Comparison of ENCODE assay signal across 27 cellular contexts in the genomic region with DNA sequence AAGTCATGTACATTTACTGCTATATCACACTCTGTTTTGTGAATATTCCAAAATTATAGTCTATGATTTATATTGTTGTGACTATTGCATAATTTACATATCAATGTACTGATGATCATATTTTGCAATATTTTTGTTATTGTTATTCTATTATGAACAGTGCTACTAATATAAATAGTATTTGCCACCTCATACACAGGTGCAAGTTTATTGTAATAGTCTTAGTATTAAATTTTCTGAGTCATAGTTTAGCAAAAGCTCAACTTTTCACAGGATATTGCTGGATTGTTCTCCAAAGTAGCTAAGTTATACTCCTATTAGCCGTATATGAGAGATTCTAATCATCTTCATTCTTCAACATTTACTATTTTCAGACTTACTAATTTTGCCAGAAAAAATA.
"Had no signal": no experiment of that assay in that cellular context is flagged by ENCODE, and none has a peak within 500 bp of the region (broad histone marks: within the 10 kb centered on the region; RNA-seq: fewer than 3 reads in every experiment).

No MANE protein-coding gene starts in this region.

- FAIRE-seq: pancreas had no signal

- H3K4me3 ChIP-seq: hepatocyte, left lung, lower lobe of right lung, pancreas, prostate gland, skin epidermis, stomach, testis, thyroid gland, transverse colon, upper lobe of left lung, vagina had no signal

- ATAC-seq: left colon; left lung; lower lobe of right lung; natural killer cell treated with Interleukin-12 subunit alpha and Interleukin-12 subunit beta and Interleukin-15 and Interleukin-18, amount 100 ng/mL, for 72 hours; pancreas; right cardiac atrium; sciatic nerve; stimulated activated naive B cell treated with anti-CD40 and anti-IgM and Interleukin-4, amounts not matched to agents 10 μg/mL and 1 μg/mL and 100 μg/mL, for 72 hours; stimulated activated naive CD8-positive, alpha-beta T cell treated with anti-CD3 and anti-CD28 coated beads, Interleukin-15, Interleukin-2, amounts not matched to agents 100 U/mL and 50 U/mL, for 24 hours had no signal

- H3K27me3 ChIP-seq: left lung, pancreas, stomach, testis, thyroid gland, transverse colon, upper lobe of left lung, vagina had no signal

- H3K4me1 ChIP-seq: left lung, lower lobe of right lung, pancreas, prostate gland, stomach, testis, thyroid gland, transverse colon, upper lobe of left lung, vagina had no signal

- DNase-seq: islet precursor cell; left colon; left lung; lower lobe of right lung; mesendoderm; naive B cell; pancreas; posterior cingulate gyrus; retina; right cardiac atrium; stimulated activated CD4-positive, alpha-beta T cell treated with anti-CD3 and anti-CD28 coated beads, Interleukin-12 subunit alpha, Interleukin-12 subunit beta, amount 100 ng/mL, for 4 hours; stimulated activated CD4-positive, alpha-beta T cell treated with anti-CD3 and anti-CD28 coated beads, Interleukin-15, amount 100 ng/mL, for 24 hours; stimulated activated CD4-positive, alpha-beta T cell treated with anti-CD3 and anti-CD28 coated beads, Interleukin-2, amount 100 ng/mL, for 24 hours; stimulated activated CD4-positive, alpha-beta T cell treated with anti-CD3 and anti-CD28 coated beads, Interleukin-4, amount 100 ng/mL, for 1 hour; stimulated activated naive B cell treated with anti-CD40 and anti-IgM and Interleukin-4, amounts not matched to agents 10 μg/mL and 1 μg/mL and 100 μg/mL, for 72 hours; stimulated activated naive CD8-positive, alpha-beta T cell treated with anti-CD3 and anti-CD28 coated beads, Interleukin-15, Interleukin-2, amounts not matched to agents 100 U/mL and 50 U/mL, for 24 hours; stomach; testis; thyroid gland; transverse colon; upper lobe of left lung had no signal

- H3K36me3 ChIP-seq: left lung, lower lobe of right lung, pancreas, prostate gland, stomach, thyroid gland, transverse colon, upper lobe of left lung, vagina had no signal

- H3K27ac ChIP-seq: hepatocyte, left lung, lower lobe of right lung, pancreas, prostate gland, skin epidermis, stomach, testis, thyroid gland, transverse colon, upper lobe of left lung, vagina had no signal

- H3K9me3 ChIP-seq: left lung, lower lobe of right lung, pancreas, prostate gland, stomach, testis, thyroid gland, transverse colon, upper lobe of left lung, vagina had no signal
